ENCODE assay signal across 14 cellular contexts in genomic region chr11:131840542-131840941, GRCh38.
A peak's percentile ranks its signal among the peaks of the same experiment; 100 is the strongest.
DNase-seq lines count a peak whose midpoint lies in the region; ATAC-seq and TF ChIP-seq lines count a peak whose summit lies in the region.
"Had no signal": no experiment of that assay in that cellular context is flagged by ENCODE, and none has a peak within 500 bp of the region (broad histone marks: within the 10 kb centered on the region; RNA-seq: fewer than 3 reads in every experiment).

No MANE protein-coding gene starts in this region.

- H3K36me3 ChIP-seq in DOHH2 (ENCODE audit: control insufficient read depth, low read length), result no peaks in the 10 kb centered on the region
- no peaks in the 10 kb centered on the region for H3K36me3 ChIP-seq in osteoblast (ENCODE audit: insufficient read depth, low read length)
- no peaks in the 10 kb centered on the region for H3K36me3 ChIP-seq in neural progenitor cell
- H3K36me3 ChIP-seq: BE2C had no signal

- H3K9me3 Mint-ChIP-seq in CD14-positive monocyte (peaks cover 0 to 4% (median 0%) of the 10 kb centered on the region in 7 donors), WTC11 (0 out of 2 replicates have a peak, but pooled peaks cover 4% of the 10 kb centered on the region), neural progenitor cell (peaks cover 3% of the 10 kb centered on the region)
- H3K9me3 Mint-ChIP-seq: GM23338 had no signal

- H3K9ac ChIP-seq in neural progenitor cell, result no peak overlapping the region

- H3F3A ChIP-seq in DOHH2 (ENCODE audit: control insufficient read depth, insufficient read depth) (no peaks in the 10 kb centered on the region), neural progenitor cell (ENCODE audit: low read depth) (no peaks in the 10 kb centered on the region)

- H3K4me3 Mint-ChIP-seq in CD14-positive monocyte, result peak overlapping the region in 1 of 2 donors; percentile 79
- H3K4me3 Mint-ChIP-seq in WTC11, result no peak overlapping the region
- no peak overlapping the region for H3K4me3 Mint-ChIP-seq in neural progenitor cell
- H3K4me3 Mint-ChIP-seq: CD4-positive, CD25-positive, alpha-beta regulatory T cell; GM23338 had no signal

- ATAC-seq in WTC11, result no peak
- ATAC-seq: A549, GM23338, HepG2 had no signal

- peak overlapping the region; percentile 45 for H3K4me2 ChIP-seq in DOHH2 (ENCODE audit: low read length)
- no peak overlapping the region for H3K4me2 ChIP-seq in osteoblast (ENCODE audit: insufficient read depth, low read length)
- no peak overlapping the region for H3K4me2 ChIP-seq in neural progenitor cell
- H3K4me2 ChIP-seq: A549, GM23338 had no signal

- no peaks in the 10 kb centered on the region for H3K36me3 Mint-ChIP-seq in CD14-positive monocyte
- no peaks in the 10 kb centered on the region for H3K36me3 Mint-ChIP-seq in WTC11
- no peaks in the 10 kb centered on the region for H3K36me3 Mint-ChIP-seq in neural progenitor cell
- H3K36me3 Mint-ChIP-seq: CD4-positive, CD25-positive, alpha-beta regulatory T cell had no signal

- H3K27me3 ChIP-seq in DOHH2 (ENCODE audit: control insufficient read depth, low read length) (no peaks in the 10 kb centered on the region), osteoblast (ENCODE audit: insufficient read depth, low read length) (peaks cover 6% of the 10 kb centered on the region), neural progenitor cell (no peaks in the 10 kb centered on the region)
- H3K27me3 ChIP-seq: BE2C had no signal

- H3K4me1 Mint-ChIP-seq in CD14-positive monocyte (peaks cover 30% of the 10 kb centered on the region), WTC11 (peaks cover 40% of the 10 kb centered on the region), neural progenitor cell (peaks cover 12% of the 10 kb centered on the region)
- H3K4me1 Mint-ChIP-seq: CD4-positive, CD25-positive, alpha-beta regulatory T cell had no signal

- intact Hi-C loops in CD14-positive monocyte (cut with micrococcal nuclease), result no loop called here

- H3K9me2 ChIP-seq in DOHH2 (replicated peaks; ENCODE audit: control insufficient read depth, low read length), result no peaks in the 10 kb centered on the region

- no peak for DNase-seq in CD14-positive monocyte (ENCODE audit: low spot score)
- DNase-seq in WTC11 (ENCODE audit: low spot score), result no peak
- DNase-seq in osteoblast (ENCODE audit: insufficient read length, low spot score, missing footprints), result peak; percentile 59
- DNase-seq in NCI-H524 (lab: John Stamatoyannopoulos, UW), result no peak
- no peak for DNase-seq in neural progenitor cell (ENCODE audit: low spot score)
- DNase-seq in kidney glomerular epithelial cell (lab: John Stamatoyannopoulos, UW), result no peak
- DNase-seq: BE2C; CD4-positive, CD25-positive, alpha-beta regulatory T cell; DMS53; H7 had no signal

- H3K27me3 Mint-ChIP-seq in CD14-positive monocyte (ENCODE audit: low read depth in 3 of 3) (peaks cover 0 to 2% (median 2%) of the 10 kb centered on the region in 3 donors), WTC11 (ENCODE audit: low read depth) (no peaks in the 10 kb centered on the region; the same call in none of the 2 replicates), neural progenitor cell (ENCODE audit: insufficient read depth, low read depth) (peaks cover 4% of the 10 kb centered on the region)

- H3K4me3 ChIP-seq in DOHH2 (ENCODE audit: low read length), result no peak overlapping the region
- H3K4me3 ChIP-seq in osteoblast (ENCODE audit: insufficient read depth, low read length), result no peak overlapping the region
- no peak overlapping the region for H3K4me3 ChIP-seq in neural progenitor cell
- H3K4me3 ChIP-seq: A549, GM23338 had no signal

- no peak for TF ChIP-seq CTCF in CD14-positive monocyte (IDR thresholded peaks at IDR 0.05)
- no peak for TF ChIP-seq CTCF in DOHH2 (IDR thresholded peaks at IDR 0.05; ENCODE audit: low read depth, low read length, poor library complexity, severe bottlenecking)
- no peak for TF ChIP-seq CTCF in WTC11 (IDR thresholded peaks at IDR 0.05)
- TF ChIP-seq CTCF in osteoblast (IDR thresholded peaks at IDR 0.05; ENCODE audit: extremely low read depth, low read depth, low read length), result no peak
- TF ChIP-seq CTCF in neural progenitor cell (IDR thresholded peaks at IDR 0.05), result no peak

- no peaks in the 10 kb centered on the region for H3K79me2 ChIP-seq in DOHH2 (ENCODE audit: control insufficient read depth, low read length)
- no peaks in the 10 kb centered on the region for H3K79me2 ChIP-seq in osteoblast (ENCODE audit: insufficient read depth, low read length)
- H3K79me2 ChIP-seq in neural progenitor cell (ENCODE audit: low read depth), result no peaks in the 10 kb centered on the region

- no peaks in the 10 kb centered on the region for H4K20me1 ChIP-seq in DOHH2 (ENCODE audit: control insufficient read depth, insufficient read depth, low read depth, low read length)
- H4K20me1 ChIP-seq in osteoblast (ENCODE audit: insufficient read depth, low read length), result no peaks in the 10 kb centered on the region
- H4K20me1 ChIP-seq in neural progenitor cell (ENCODE audit: low read depth), result no peaks in the 10 kb centered on the region

- POLR2A ChIA-PET in WTC11 (lab: Charles Lee), result no interaction called here

- CTCF ChIA-PET in WTC11 (lab: Charles Lee), result interaction anchor here (1.5 kb wide), 1 partner anchor 28 kb away, joined by 4 read pairs; no protein-coding TSS in a partner anchor

- peaks cover 17% of the 10 kb centered on the region for H3K4me1 ChIP-seq in DOHH2 (ENCODE audit: control insufficient read depth, low read length)
- H3K4me1 ChIP-seq in osteoblast (ENCODE audit: insufficient read depth, low read length), result no peaks in the 10 kb centered on the region
- H3K4me1 ChIP-seq in neural progenitor cell, result peaks cover 15% of the 10 kb centered on the region
- H3K4me1 ChIP-seq: A549, BE2C had no signal

- H3K27ac ChIP-seq in DOHH2 (ENCODE audit: low read depth, low read length) (no peak overlapping the region), osteoblast (ENCODE audit: low read depth, low read length) (no peak overlapping the region), neural progenitor cell (no peak overlapping the region)
- H3K27ac ChIP-seq: A549 had no signal

- H3K9me3 ChIP-seq in DOHH2 (ENCODE audit: control insufficient read depth, insufficient read depth, low read length), result no peaks in the 10 kb centered on the region; the same call in 1 of the 2 replicates
- H3K9me3 ChIP-seq in osteoblast (ENCODE audit: low read depth, low read length), result no peaks in the 10 kb centered on the region
- H3K9me3 ChIP-seq in neural progenitor cell (ENCODE audit: low read depth), result no peaks in the 10 kb centered on the region
- H3K9me3 ChIP-seq: A549, BE2C had no signal

- H3K27ac Mint-ChIP-seq in CD14-positive monocyte (peak overlapping the region; percentile 83 to 97 (median 94)), WTC11 (no peak overlapping the region), neural progenitor cell (no peak overlapping the region)
- H3K27ac Mint-ChIP-seq: GM23338 had no signal

- H2AFZ ChIP-seq in osteoblast (ENCODE audit: low read length), result no peak overlapping the region
- H2AFZ ChIP-seq in neural progenitor cell (replicated peaks), result no peak overlapping the region
- H2AFZ ChIP-seq: GM23338 had no signal

TF ChIP-seq in WTC11, 78 proteins besides CTCF, POLR2A, EP300 and RAD21:
- TF ChIP-seq PRDM15 (CRISPR knock-in tag; IDR thresholded peaks at IDR 0.05) (0 out of 2 replicates have a peak, but pooled peaks have one; percentile 28), EMX1 (CRISPR knock-in tag; IDR thresholded peaks at IDR 0.05) (no peak)

Comparison
In these comparisons a context has a peak if more than half of its experiments do, and no peak if none do; other contexts are left out.
1. H3K27ac Mint-ChIP-seq: peak in CD14-positive monocyte (7 of 7); none in WTC11 (single experiment) and neural progenitor cell (single experiment).